9 cellular contexts compared by ENCODE assay signal in genomic region chrX:153946910-153947769, GRCh38. TPM values are rescaled to one million over a fixed set of nuclear protein-coding genes. Genes with fewer than 3 reads are reported as not detected.
DNase-seq lines count a peak whose midpoint lies in the region; ATAC-seq and TF ChIP-seq lines count a peak whose summit lies in the region.
"Had no signal": no experiment of that assay in that cellular context is flagged by ENCODE, and none has a peak within 500 bp of the region (broad histone marks: within the 10 kb centered on the region; RNA-seq: fewer than 3 reads in every experiment).

No MANE protein-coding gene starts in this region.

- WGBS in sigmoid colon, 2 donors = 41 to 45% methylated on average over 23 of the region's 23 CpGs

- TF ChIP-seq POLR2A in sigmoid colon (IDR thresholded peaks at IDR 0.05) = no peak

- H3K27ac ChIP-seq in left ventricle myocardium inferior (replicated peaks) (peak overlapping the region; percentile 82), sigmoid colon (peak overlapping the region; percentile 63 to 87 (median 86))

- peaks cover 29% of the 10 kb centered on the region for H3K36me3 ChIP-seq in left ventricle myocardium inferior
- peaks cover 0 to 24% (median 12%) of the 10 kb centered on the region in 4 donors for H3K36me3 ChIP-seq in sigmoid colon

- intact Hi-C loops in left ventricle myocardium inferior (cut with micrococcal nuclease) = no loop called here
- intact Hi-C loops in sigmoid colon (cut with DNase I) = no loop called here

- ATAC-seq in HG02798 (IDR thresholded peaks at IDR 0.05; ENCODE audit: poor library complexity, unreplicated experiment) = peak; percentile 80

- H3K4me3 ChIP-seq in left ventricle myocardium inferior = no peak overlapping the region
- no peak overlapping the region for H3K4me3 ChIP-seq in sigmoid colon
- H3K4me3 ChIP-seq: skin epidermis had no signal

- TF ChIP-seq CTCF in GM10266 (IDR thresholded peaks at IDR 0.05; ENCODE audit: control insufficient read depth, insufficient read depth, low read depth, missing control alignments) (peak; percentile 72), left ventricle myocardium inferior (IDR thresholded peaks at IDR 0.05; ENCODE audit: borderline replicate concordance) (peak; percentile 83), sigmoid colon (IDR thresholded peaks at IDR 0.05) (peak; percentile 68 to 78 (median 72))

- TF ChIP-seq EP300 in sigmoid colon (IDR thresholded peaks at IDR 0.05) = no peak

- DNase-seq in GM10266 (ENCODE audit: extremely low spot score) (peak; percentile 83), NCI-H187 (lab: John Stamatoyannopoulos, UW) (peak; percentile 69 to 76), T-helper 2 cell (peak; percentile 47 to 80 (median 65)), amygdala (lab: John Stamatoyannopoulos, UW) (peak in 33 of 56 donors; percentile 8 to 74 (median 31)), left ventricle myocardium inferior (peak; percentile 63), sigmoid colon (peak; percentile 88), KG1 (lab: John Stamatoyannopoulos, UW) (no peak)

- H3K4me1 ChIP-seq in left ventricle myocardium inferior (peaks cover 36% of the 10 kb centered on the region), sigmoid colon (peaks cover 0 to 51% (median 39%) of the 10 kb centered on the region in 4 donors)

- H3K9me3 ChIP-seq in left ventricle myocardium inferior (replicated peaks) (no peaks in the 10 kb centered on the region), sigmoid colon (no peaks in the 10 kb centered on the region)

- H3K27me3 ChIP-seq in left ventricle myocardium inferior (ENCODE audit: low read depth) (no peaks in the 10 kb centered on the region), sigmoid colon (peaks cover 0 to 3% (median 0%) of the 10 kb centered on the region in 3 donors)

RNA-seq across cellular contexts. Expression of gene RENBP, which starts 2.7 kb away (rescaled TPM):
- total RNA-seq in left ventricle myocardium inferior = 7.5 TPM
- 10 to 100 TPM in 3 of 4 donors, 1 to 10 TPM in 1; 9.8 to 16.8 (median 13.1) TPM for total RNA-seq in sigmoid colon
- 10 to 100 TPM; 10.2 to 15.1 (median 15.0) TPM for polyA plus RNA-seq in sigmoid colon

RNA-seq across cellular contexts. Expression of gene NAA10, which starts 12.3 kb away (rescaled TPM):
- total RNA-seq in left ventricle myocardium inferior = 67.1 TPM
- total RNA-seq in sigmoid colon = 100 to 1,000 TPM in 1 of 4 donors, 10 to 100 TPM in 3; 57.4 to 113 (median 79.2) TPM
- 100 to 1,000 TPM in 1 of 3 donors, 10 to 100 TPM in 2; 78.6 to 128 (median 84.7) TPM for polyA plus RNA-seq in sigmoid colon

RNA-seq across cellular contexts. Expression of gene ARHGAP4, which starts 21.1 kb away (rescaled TPM):
- total RNA-seq in left ventricle myocardium inferior (10.0 TPM), sigmoid colon (10 to 100 TPM; 12.4 to 27.4 (median 16.3) TPM)
- 100 to 1,000 TPM in 1 of 3 donors, 10 to 100 TPM in 1, 1 to 10 TPM in 1; 8.4 to 122 (median 17.3) TPM for polyA plus RNA-seq in sigmoid colon

RNA-seq across cellular contexts. Expression of gene HCFC1, which starts 24.5 kb away (rescaled TPM):
- total RNA-seq in left ventricle myocardium inferior (28.4 TPM), sigmoid colon (10 to 100 TPM; 23.5 to 57.3 (median 30.2) TPM)
- polyA plus RNA-seq in sigmoid colon = 10 to 100 TPM in 1 of 3 donors, 1 to 10 TPM in 2; 7.4 to 34.4 (median 8.4) TPM

RNA-seq across cellular contexts. Expression of gene TMEM187, which starts 25.4 kb away (rescaled TPM):
- 6.4 TPM for total RNA-seq in left ventricle myocardium inferior
- total RNA-seq in sigmoid colon = 1 to 10 TPM; 3.5 to 8.6 (median 4.4) TPM
- polyA plus RNA-seq in sigmoid colon = 1 to 10 TPM; 3.6 to 9.3 (median 3.7) TPM
